ENCODE assay signal across 9 cellular contexts in the genomic region with DNA sequence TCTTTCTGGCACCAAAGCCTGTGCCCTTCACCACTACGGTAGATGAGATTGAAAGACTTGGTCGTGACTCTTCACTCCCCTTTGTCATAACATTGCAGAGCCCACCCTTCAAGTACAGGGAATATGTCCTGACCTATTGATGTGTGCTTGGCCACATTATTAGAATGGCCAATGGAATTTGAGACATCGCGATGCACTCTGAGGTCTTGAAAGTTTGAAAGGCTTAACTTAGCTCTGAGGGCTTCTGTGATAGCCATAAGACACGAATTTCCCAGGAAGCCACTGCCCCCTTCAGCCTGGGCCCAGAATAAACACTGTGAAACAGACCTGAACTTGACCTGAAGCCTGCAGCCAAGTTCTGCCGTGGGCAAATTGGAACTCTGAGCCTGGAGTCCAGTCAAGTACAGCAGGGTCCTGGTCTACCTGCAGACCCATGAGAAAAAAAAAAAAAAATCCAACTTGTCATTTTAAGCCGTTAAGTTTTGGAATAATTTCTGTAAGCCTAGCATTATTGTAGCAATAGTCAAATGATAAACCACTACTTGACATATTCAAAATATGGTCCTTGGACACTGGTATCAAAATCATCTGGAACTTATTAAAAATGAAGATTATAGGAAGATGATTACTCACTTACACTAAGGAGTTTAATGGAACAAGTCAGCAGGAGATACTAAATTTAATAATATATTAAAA. TPM values are rescaled to one million over a fixed set of nuclear protein-coding genes. Genes with fewer than 3 reads are reported as not detected.
DNase-seq lines count a peak whose midpoint lies in the region; ATAC-seq, FAIRE-seq and TF ChIP-seq lines count a peak whose summit lies in the region.
"Had no signal": no experiment of that assay in that cellular context is flagged by ENCODE, and none has a peak within 500 bp of the region (broad histone marks: within the 10 kb centered on the region; RNA-seq: fewer than 3 reads in every experiment).

No MANE protein-coding gene starts in this region.

- peak; percentile 80 for ATAC-seq in activated CD4-positive, alpha-beta T cell treated with anti-CD3 and anti-CD28 coated beads for 36 hours
- peak; percentile 93 for ATAC-seq in HG02678 (IDR thresholded peaks at IDR 0.05; ENCODE audit: unreplicated experiment)
- ATAC-seq in GM12878, result peak; percentile 95
- ATAC-seq in stimulated activated effector memory CD8-positive, alpha-beta T cell treated with anti-CD3 and anti-CD28 coated beads, Interleukin-12 subunit alpha, Interleukin-12 subunit beta, amount 100 ng/mL, for 72 hours, result peak; percentile 57
- no peak for ATAC-seq in GM21717 (IDR thresholded peaks at IDR 0.05; ENCODE audit: unreplicated experiment)

- H3K4me1 Mint-ChIP-seq in activated CD4-positive, alpha-beta T cell treated with anti-CD3 and anti-CD28 coated beads for 36 hours, result no peaks in the 10 kb centered on the region
- no peaks in the 10 kb centered on the region for H3K4me1 Mint-ChIP-seq in stimulated activated effector memory CD8-positive, alpha-beta T cell treated with anti-CD3 and anti-CD28 coated beads, Interleukin-12 subunit alpha, Interleukin-12 subunit beta, amount 100 ng/mL, for 72 hours

- in situ Hi-C loops in GM12878 (cut with MboI), result loop anchor here (5.0 kb wide), 1 partner anchor 390 kb away; no protein-coding TSS in a partner anchor

- no peak overlapping the region for H3K4me2 ChIP-seq in GM12878 (ENCODE audit: control insufficient read depth, insufficient read depth)

- no peaks in the 10 kb centered on the region for H3K4me1 ChIP-seq in NT2/D1 (ENCODE audit: insufficient read depth, insufficient read length)
- no peaks in the 10 kb centered on the region for H3K4me1 ChIP-seq in GM12878 (ENCODE audit: control insufficient read depth, insufficient read depth, low read length)

- peak; percentile 47 for FAIRE-seq in GM12878 (lab: Jason Lieb, UNC)

- CTCF ChIA-PET in activated CD4-positive, alpha-beta T cell treated with anti-CD3 and anti-CD28 coated beads for 36 hours (lab: Charles Lee), result interaction anchor here (0.5 to 1.4 kb wide), 3 partner anchors 9 to 384 kb away, joined by 3 to 5 read pairs (median 4); a partner anchor contains a TSS
- CTCF ChIA-PET in GM12878 (lab: Yijun Ruan, JAX), result interaction anchor here (0.7 to 5.5 kb wide), 11 partner anchors 36 to 630 kb away, joined by 3 to 47 read pairs (median 3); a partner anchor contains a TSS

- RAD21 ChIA-PET in GM12878 (lab: Charles Lee; ENCODE audit: unreplicated experiment), result interaction anchor here (0.6 to 4.9 kb wide), 6 partner anchors 68 to 632 kb away, joined by 3 to 42 read pairs (median 5); a partner anchor contains a TSS

- no peak overlapping the region for H3K4me3 Mint-ChIP-seq in activated CD4-positive, alpha-beta T cell treated with anti-CD3 and anti-CD28 coated beads for 36 hours
- no peak overlapping the region for H3K4me3 Mint-ChIP-seq in stimulated activated effector memory CD8-positive, alpha-beta T cell treated with anti-CD3 and anti-CD28 coated beads, Interleukin-12 subunit alpha, Interleukin-12 subunit beta, amount 100 ng/mL, for 72 hours
- H3K4me3 Mint-ChIP-seq: dendritic cell treated with granulocyte-macrophage colony-stimulating factor and Interleukin-4, amounts not matched to agents 40 ng/mL and 50 ng/mL, for 4 days had no signal

- intact Hi-C loops in activated CD4-positive, alpha-beta T cell treated with anti-CD3 and anti-CD28 coated beads for 36 hours (cut with DNase I, micrococcal nuclease), result loop anchor here (1.0 to 10.0 kb wide), 3 partner anchors 383 to 400 kb away; a partner anchor contains a TSS
- intact Hi-C loops in GM12878 (cut with micrococcal nuclease; ENCODE audit: unreplicated experiment), result loop anchor here (1.0 to 5.0 kb wide), 3 partner anchors 160 to 400 kb away; partner anchors contain the start of gene REV3L

- H3K27me3 Mint-ChIP-seq in activated CD4-positive, alpha-beta T cell treated with anti-CD3 and anti-CD28 coated beads for 36 hours, result no peaks in the 10 kb centered on the region
- H3K27me3 Mint-ChIP-seq: dendritic cell treated with granulocyte-macrophage colony-stimulating factor and Interleukin-4, amounts not matched to agents 40 ng/mL and 50 ng/mL, for 4 days had no signal

- no peak overlapping the region; the same call in 1 of the 2 replicates for H2AFZ ChIP-seq in GM12878 (ENCODE audit: control insufficient read depth, low read depth, low read length)

- no peaks in the 10 kb centered on the region for H3K79me2 ChIP-seq in GM12878 (ENCODE audit: control insufficient read depth, insufficient read depth, low read length)

- H3K27ac Mint-ChIP-seq in activated CD4-positive, alpha-beta T cell treated with anti-CD3 and anti-CD28 coated beads for 36 hours, result no peak overlapping the region
- H3K27ac Mint-ChIP-seq in stimulated activated effector memory CD8-positive, alpha-beta T cell treated with anti-CD3 and anti-CD28 coated beads, Interleukin-12 subunit alpha, Interleukin-12 subunit beta, amount 100 ng/mL, for 72 hours, result no peak overlapping the region
- H3K27ac Mint-ChIP-seq: dendritic cell treated with granulocyte-macrophage colony-stimulating factor and Interleukin-4, amounts not matched to agents 40 ng/mL and 50 ng/mL, for 4 days had no signal

- TF ChIP-seq CTCF in GM12878 (IDR thresholded peaks at IDR 0.05 in 2 of 3, conservative IDR thresholded peaks at IDR 0.05 in 1 of 3; ENCODE audit: control insufficient read depth in 2 of 3, extremely low read depth in 1 of 3, insufficient read depth in 1 of 3, low read depth in 3 of 3, low read length in 3 of 3), result peak; percentile 57 to 77 (median 65)

- H3K9me3 ChIP-seq in NT2/D1 (ENCODE audit: insufficient read depth, low read length) (no peaks in the 10 kb centered on the region), GM12878 (replicated peaks; ENCODE audit: control insufficient read depth, insufficient read depth, low read length) (no peaks in the 10 kb centered on the region)

- BruUV-seq in GM12878 (replicated peaks; lab: Mats Ljungman, UMichigan), result no TSS peak

- peak; percentile 67 for DNase-seq in activated CD4-positive, alpha-beta T cell treated with anti-CD3 and anti-CD28 coated beads for 36 hours
- DNase-seq in activated CD4-positive, alpha-beta T cell treated with anti-CD3 and anti-CD28 coated beads for 1 hour, result no peak
- DNase-seq in NT2/D1 (ENCODE audit: low read depth, low spot score), result peak; percentile 28
- DNase-seq in GM12878 (ENCODE audit: low read depth, low spot score), result peak; percentile 21
- DNase-seq in iPS-NIHi7 (ENCODE audit: extremely low spot score), result peak; percentile 79
- no peak for DNase-seq in stimulated activated effector memory CD8-positive, alpha-beta T cell treated with anti-CD3 and anti-CD28 coated beads, Interleukin-12 subunit alpha, Interleukin-12 subunit beta, amount 100 ng/mL, for 72 hours (ENCODE audit: low spot score in 2 of 2)

- TF ChIP-seq POLR2A in GM12878 (IDR thresholded peaks at IDR 0.05; ENCODE audit: low read depth, low read length), result no peak

- no peaks in the 10 kb centered on the region for H3K9me3 Mint-ChIP-seq in activated CD4-positive, alpha-beta T cell treated with anti-CD3 and anti-CD28 coated beads for 36 hours (ENCODE audit: low read depth)
- peaks cover 3% of the 10 kb centered on the region for H3K9me3 Mint-ChIP-seq in stimulated activated effector memory CD8-positive, alpha-beta T cell treated with anti-CD3 and anti-CD28 coated beads, Interleukin-12 subunit alpha, Interleukin-12 subunit beta, amount 100 ng/mL, for 72 hours
- H3K9me3 Mint-ChIP-seq: dendritic cell treated with granulocyte-macrophage colony-stimulating factor and Interleukin-4, amounts not matched to agents 40 ng/mL and 50 ng/mL, for 4 days had no signal

- H3K27me3 ChIP-seq in NT2/D1 (ENCODE audit: insufficient read depth, insufficient read length), result no peaks in the 10 kb centered on the region
- no peaks in the 10 kb centered on the region for H3K27me3 ChIP-seq in GM12878 (replicated peaks in 1 of 2; ENCODE audit: control insufficient read depth in 2 of 2, insufficient read depth in 2 of 2, low read length in 1 of 2)

- POLR2A ChIA-PET in activated CD4-positive, alpha-beta T cell treated with anti-CD3 and anti-CD28 coated beads for 36 hours (lab: Charles Lee), result no interaction called here
- POLR2A ChIA-PET in GM12878 (lab: Charles Lee), result interaction anchor here (0.8 kb wide), 1 partner anchor 384 kb away, joined by 3 read pairs; a partner anchor contains a TSS

- H3K4me3 ChIP-seq in NT2/D1 (ENCODE audit: insufficient read length, low read depth) (no peak overlapping the region), GM12878 (no peak overlapping the region)

- peak; percentile 75 for TF ChIP-seq RAD21 in GM12878 (IDR thresholded peaks at IDR 0.05; ENCODE audit: insufficient read depth, low read depth, low read length)

- no peak overlapping the region for H3K27ac ChIP-seq in GM12878 (ENCODE audit: control insufficient read depth, insufficient read depth)

- no peak overlapping the region for H3K9ac ChIP-seq in NT2/D1 (ENCODE audit: insufficient read length, low read depth)
- H3K9ac ChIP-seq in GM12878 (ENCODE audit: control insufficient read depth, insufficient read depth, low read length), result no peak overlapping the region

- WGBS in GM12878 (ENCODE audit: insufficient coverage, insufficient replicate concordance, low lambda C conversion rate, missing lambda C conversion rate), result 49% methylated on average over 7 of the region's 7 CpGs

- H3K36me3 ChIP-seq in NT2/D1 (ENCODE audit: insufficient read depth, insufficient read length, low read length), result no peaks in the 10 kb centered on the region
- no peaks in the 10 kb centered on the region for H3K36me3 ChIP-seq in GM12878 (ENCODE audit: control insufficient read depth in 2 of 2, insufficient read depth in 2 of 2, low read length in 1 of 2)

- SMC1A ChIA-PET in GM12878 (lab: Charles Lee; ENCODE audit: uncharacterized antibody, unreplicated experiment), result interaction anchor here (0.6 to 2.8 kb wide), 8 partner anchors 9 to 399 kb away, joined by 3 to 23 read pairs (median 4); partner anchors contain the start of gene TRAF3IP2

- TF ChIP-seq EP300 in GM12878 (IDR thresholded peaks at IDR 0.05; ENCODE audit: borderline replicate concordance in 1 of 2, control insufficient read depth in 1 of 2, low read depth in 2 of 2, low read length in 2 of 2), result no peak

- H3K36me3 Mint-ChIP-seq in activated CD4-positive, alpha-beta T cell treated with anti-CD3 and anti-CD28 coated beads for 36 hours (ENCODE audit: low read depth), result peaks cover 6% of the 10 kb centered on the region
- H3K36me3 Mint-ChIP-seq in stimulated activated effector memory CD8-positive, alpha-beta T cell treated with anti-CD3 and anti-CD28 coated beads, Interleukin-12 subunit alpha, Interleukin-12 subunit beta, amount 100 ng/mL, for 72 hours, result peaks cover 6% of the 10 kb centered on the region

- H4K20me1 ChIP-seq in GM12878 (ENCODE audit: control insufficient read depth, insufficient read depth), result no peaks in the 10 kb centered on the region

RNA-seq across cellular contexts. Expression of gene TRAF3IP2, which starts 36.9 kb away (rescaled TPM):
- total RNA-seq in activated CD4-positive, alpha-beta T cell treated with anti-CD3 and anti-CD28 coated beads for 36 hours, result 10 to 100 TPM; 32.7 to 43.8 TPM
- 25.4 and 25.5 TPM in 2 replicates for total RNA-seq in GM12878 (2013; cell fraction: nucleolus; rRNA removed)
- 33.7 and 40.7 TPM in 2 replicates for total RNA-seq in GM12878 (2014; rRNA removed)
- total RNA-seq in GM12878 (2014; rRNA removed; fragmentation: Illumina TruSeq; extraction: Trizol), result 25.4 and 26.9 TPM in 2 replicates
- total RNA-seq in GM12878 (2021), result 26.9 and 30.4 TPM in 2 replicates
- polyA plus RNA-seq in GM12878 (2011; ENCODE audit: low read depth), result 25.3 TPM
- 23.2 and 26.0 TPM in 2 replicates for polyA plus RNA-seq in GM12878 (2011; rRNA removed)
- polyA plus RNA-seq in GM12878 (2011; cell fraction: cytosol; rRNA removed), result 35.6 TPM in 2 replicates
- 19.3 and 20.2 TPM in 2 replicates for polyA plus RNA-seq in GM12878 (2011; cell fraction: nucleus; rRNA removed)
- polyA plus RNA-seq in GM12878 (2012), result 26.5 and 28.1 TPM in 2 replicates
- polyA plus RNA-seq in GM12878 (2014; fragmentation: Illumina TruSeq; extraction: Trizol), result 23.8 and 32.5 TPM in 2 replicates
- polyA plus RNA-seq in GM12878 (2014; fragmentation: Nextera tagmentation; extraction: Ambion mirVana), result 10 to 100 TPM; 17.0 to 18.9 TPM
- 27.1 and 27.9 TPM in 2 replicates for polyA plus RNA-seq in GM12878 (2014; rRNA removed)
- 10 to 100 TPM; 17.7 to 18.9 TPM for polyA plus RNA-seq in GM12878 (2016; fragmentation: Nextera tagmentation; extraction: Ambion mirVana)
- 31.6 and 46.8 TPM in 2 replicates for polyA minus RNA-seq in GM12878 (2011; rRNA and poly(A)+ RNA removed)
- polyA minus RNA-seq in GM12878 (2011; cell fraction: cytosol; rRNA and poly(A)+ RNA removed), result 13.9 and 14.7 TPM in 2 replicates
- polyA minus RNA-seq in GM12878 (2011; cell fraction: nucleus; rRNA and poly(A)+ RNA removed), result 13.9 and 19.9 TPM in 2 replicates

Comparison
In these comparisons a context has a peak if more than half of its experiments do, and no peak if none do; other contexts are left out.
1. DNase-seq: peak in activated CD4-positive, alpha-beta T cell treated with anti-CD3 and anti-CD28 coated beads for 36 hours (single experiment), NT2/D1 (single experiment), GM12878 (single experiment) and iPS-NIHi7 (single experiment); none in activated CD4-positive, alpha-beta T cell treated with anti-CD3 and anti-CD28 coated beads for 1 hour (single experiment) and stimulated activated effector memory CD8-positive, alpha-beta T cell treated with anti-CD3 and anti-CD28 coated beads, Interleukin-12 subunit alpha, Interleukin-12 subunit beta, amount 100 ng/mL, for 72 hours (0 of 2).